ENCODE assay signal across 23 cellular contexts in the genomic region with DNA sequence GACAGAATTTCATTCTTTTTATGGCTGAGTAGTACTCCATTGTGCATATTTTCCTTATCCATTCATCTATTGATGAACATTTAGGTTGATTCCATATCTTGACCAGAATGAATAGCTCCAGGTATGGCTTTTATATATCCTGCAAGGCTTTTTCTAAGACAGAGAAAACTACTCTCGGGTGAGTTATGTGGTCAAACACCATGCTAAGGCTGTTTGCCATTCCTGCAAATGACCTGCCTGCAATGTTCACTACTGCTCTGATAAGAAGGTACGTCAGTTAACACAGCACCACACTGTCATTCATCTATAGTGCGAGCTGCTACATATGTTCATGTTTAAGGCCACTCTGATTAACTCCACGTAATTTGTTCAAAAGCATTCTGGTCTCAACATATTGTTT.
"Had no signal": no experiment of that assay in that cellular context is flagged by ENCODE, and none has a peak within 500 bp of the region (broad histone marks: within the 10 kb centered on the region; RNA-seq: fewer than 3 reads in every experiment).

No MANE protein-coding gene starts in this region.

- H3K4me3 ChIP-seq: colonic mucosa, coronary artery, dorsolateral prefrontal cortex, esophagus muscularis mucosa, esophagus squamous epithelium, gastrocnemius medialis, gastroesophageal sphincter, heart left ventricle had no signal

- H3K36me3 ChIP-seq: colonic mucosa, esophagus muscularis mucosa, esophagus squamous epithelium, gastrocnemius medialis, gastroesophageal sphincter, heart left ventricle had no signal

- ATAC-seq: effector memory CD8-positive, alpha-beta T cell; esophagus mucosa; foreskin keratinocyte; gastrocnemius medialis; gastroesophageal sphincter; heart left ventricle had no signal

- H3K4me1 ChIP-seq: esophagus muscularis mucosa, esophagus squamous epithelium, foreskin keratinocyte, gastrocnemius medialis, gastroesophageal sphincter, heart left ventricle had no signal

- H3K9me3 ChIP-seq: colonic mucosa, esophagus muscularis mucosa, esophagus squamous epithelium, gastrocnemius medialis, gastroesophageal sphincter, heart left ventricle had no signal

- H3K27ac ChIP-seq: coronary artery, dorsolateral prefrontal cortex, epithelial cell of prostate, esophagus muscularis mucosa, esophagus squamous epithelium, foreskin keratinocyte, gastrocnemius medialis, gastroesophageal sphincter, heart left ventricle had no signal

- H3K27me3 ChIP-seq: colonic mucosa, esophagus muscularis mucosa, esophagus squamous epithelium, foreskin keratinocyte, gastrocnemius medialis, gastroesophageal sphincter, heart left ventricle had no signal

- DNase-seq: colonic mucosa; cortex of kidney; dermis blood vessel endothelial cell; dorsolateral prefrontal cortex; effector CD4-positive, alpha-beta T cell; effector CD8-positive, alpha-beta T cell; effector memory CD4-positive, alpha-beta T cell; effector memory CD8-positive, alpha-beta T cell; endodermal cell; erythroblast; esophagus squamous epithelium; foreskin fibroblast; foreskin keratinocyte; foreskin melanocyte; gastrocnemius medialis; glutamatergic neuron; head of caudate nucleus; heart left ventricle had no signal
